Comparison of ENCODE assay signal across 2 cellular contexts in the genomic region with DNA sequence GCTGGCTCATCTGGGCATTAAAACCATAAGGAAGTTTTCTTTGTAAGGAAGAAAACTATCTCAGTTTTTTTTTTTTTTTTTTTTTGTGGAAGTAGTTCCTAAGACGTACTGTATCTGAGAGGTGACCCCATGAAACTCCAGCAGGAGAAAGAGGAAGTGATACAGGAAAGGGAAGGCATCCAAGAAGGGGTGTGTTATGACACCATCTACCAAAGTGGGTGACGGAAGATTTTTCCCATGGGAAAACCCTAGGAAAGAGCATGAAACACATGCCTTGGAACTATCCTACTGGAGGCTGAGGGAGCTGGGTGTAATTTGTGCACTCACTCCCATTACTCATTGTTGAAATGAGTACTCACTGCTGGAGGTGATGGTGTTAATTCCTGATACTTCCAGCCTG.
TF ChIP-seq lines count a peak whose summit lies in the region.

No MANE protein-coding gene starts in this region.

TF ChIP-seq in IMR-90, 13 proteins besides CTCF, POLR2A, EP300 and RAD21:
- no peak for TF ChIP-seq RCOR1 (IDR thresholded peaks at IDR 0.05; ENCODE audit: insufficient replicate concordance, low read length)
- TF ChIP-seq BHLHE40 (IDR thresholded peaks at IDR 0.05; ENCODE audit: low read depth, low read length) = no peak
- TF ChIP-seq, protein P1, sequence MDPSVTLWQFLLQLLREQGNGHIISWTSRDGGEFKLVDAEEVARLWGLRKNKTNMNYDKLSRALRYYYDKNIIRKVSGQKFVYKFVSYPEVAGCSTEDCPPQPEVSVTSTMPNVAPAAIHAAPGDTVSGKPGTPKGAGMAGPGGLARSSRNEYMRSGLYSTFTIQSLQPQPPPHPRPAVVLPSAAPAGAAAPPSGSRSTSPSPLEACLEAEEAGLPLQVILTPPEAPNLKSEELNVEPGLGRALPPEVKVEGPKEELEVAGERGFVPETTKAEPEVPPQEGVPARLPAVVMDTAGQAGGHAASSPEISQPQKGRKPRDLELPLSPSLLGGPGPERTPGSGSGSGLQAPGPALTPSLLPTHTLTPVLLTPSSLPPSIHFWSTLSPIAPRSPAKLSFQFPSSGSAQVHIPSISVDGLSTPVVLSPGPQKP (IDR thresholded peaks at IDR 0.05; ENCODE audit: borderline replicate concordance, low read depth, low read length) = no peak
- TF ChIP-seq RFX5 (IDR thresholded peaks at IDR 0.05; ENCODE audit: low read depth, low read length) = no peak
- no peak for TF ChIP-seq SMC3 (IDR thresholded peaks at IDR 0.05; ENCODE audit: low read depth, low read length)
- TF ChIP-seq MXI1 (IDR thresholded peaks at IDR 0.05; ENCODE audit: borderline replicate concordance, low read depth, low read length) = no peak
- no peak for TF ChIP-seq NFE2L2 (IDR thresholded peaks at IDR 0.05; ENCODE audit: low read depth, low read length)
- TF ChIP-seq MAZ (IDR thresholded peaks at IDR 0.05; ENCODE audit: borderline replicate concordance, low read depth, low read length) = no peak
- TF ChIP-seq, protein P2, sequence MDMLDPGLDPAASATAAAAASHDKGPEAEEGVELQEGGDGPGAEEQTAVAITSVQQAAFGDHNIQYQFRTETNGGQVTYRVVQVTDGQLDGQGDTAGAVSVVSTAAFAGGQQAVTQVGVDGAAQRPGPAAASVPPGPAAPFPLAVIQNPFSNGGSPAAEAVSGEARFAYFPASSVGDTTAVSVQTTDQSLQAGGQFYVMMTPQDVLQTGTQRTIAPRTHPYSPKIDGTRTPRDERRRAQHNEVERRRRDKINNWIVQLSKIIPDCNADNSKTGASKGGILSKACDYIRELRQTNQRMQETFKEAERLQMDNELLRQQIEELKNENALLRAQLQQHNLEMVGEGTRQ (IDR thresholded peaks at IDR 0.05; ENCODE audit: low read depth, low read length) = no peak
- TF ChIP-seq CEBPB (IDR thresholded peaks at IDR 0.05; ENCODE audit: low read depth, low read length) = no peak
- TF ChIP-seq MAFK (IDR thresholded peaks at IDR 0.05; ENCODE audit: low read depth, low read length) = no peak
- no peak for TF ChIP-seq FOS (IDR thresholded peaks at IDR 0.05; ENCODE audit: low read depth, low read length)
- TF ChIP-seq CHD1 (IDR thresholded peaks at IDR 0.05; ENCODE audit: low read depth, low read length) = no peak

TF ChIP-seq in GM12878, 131 proteins besides CTCF, POLR2A, EP300 and RAD21:
- TF ChIP-seq SPI1 (IDR thresholded peaks at IDR 0.05; ENCODE audit: borderline replicate concordance, insufficient read depth, low read depth, low read length) = peak; percentile 41; the same call in 1 of the 2 replicates
- TF ChIP-seq, protein P3, sequence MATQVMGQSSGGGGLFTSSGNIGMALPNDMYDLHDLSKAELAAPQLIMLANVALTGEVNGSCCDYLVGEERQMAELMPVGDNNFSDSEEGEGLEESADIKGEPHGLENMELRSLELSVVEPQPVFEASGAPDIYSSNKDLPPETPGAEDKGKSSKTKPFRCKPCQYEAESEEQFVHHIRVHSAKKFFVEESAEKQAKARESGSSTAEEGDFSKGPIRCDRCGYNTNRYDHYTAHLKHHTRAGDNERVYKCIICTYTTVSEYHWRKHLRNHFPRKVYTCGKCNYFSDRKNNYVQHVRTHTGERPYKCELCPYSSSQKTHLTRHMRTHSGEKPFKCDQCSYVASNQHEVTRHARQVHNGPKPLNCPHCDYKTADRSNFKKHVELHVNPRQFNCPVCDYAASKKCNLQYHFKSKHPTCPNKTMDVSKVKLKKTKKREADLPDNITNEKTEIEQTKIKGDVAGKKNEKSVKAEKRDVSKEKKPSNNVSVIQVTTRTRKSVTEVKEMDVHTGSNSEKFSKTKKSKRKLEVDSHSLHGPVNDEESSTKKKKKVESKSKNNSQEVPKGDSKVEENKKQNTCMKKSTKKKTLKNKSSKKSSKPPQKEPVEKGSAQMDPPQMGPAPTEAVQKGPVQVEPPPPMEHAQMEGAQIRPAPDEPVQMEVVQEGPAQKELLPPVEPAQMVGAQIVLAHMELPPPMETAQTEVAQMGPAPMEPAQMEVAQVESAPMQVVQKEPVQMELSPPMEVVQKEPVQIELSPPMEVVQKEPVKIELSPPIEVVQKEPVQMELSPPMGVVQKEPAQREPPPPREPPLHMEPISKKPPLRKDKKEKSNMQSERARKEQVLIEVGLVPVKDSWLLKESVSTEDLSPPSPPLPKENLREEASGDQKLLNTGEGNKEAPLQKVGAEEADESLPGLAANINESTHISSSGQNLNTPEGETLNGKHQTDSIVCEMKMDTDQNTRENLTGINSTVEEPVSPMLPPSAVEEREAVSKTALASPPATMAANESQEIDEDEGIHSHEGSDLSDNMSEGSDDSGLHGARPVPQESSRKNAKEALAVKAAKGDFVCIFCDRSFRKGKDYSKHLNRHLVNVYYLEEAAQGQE (IDR thresholded peaks at IDR 0.05; ENCODE audit: low read depth, low read length) = no peak
